Comparison of ENCODE assay signal across 10 cellular contexts in genomic region chr10:132517951-132518521, GRCh38. TPM values are rescaled to one million over a fixed set of nuclear protein-coding genes. Genes with fewer than 3 reads are reported as not detected.
DNase-seq lines count a peak whose midpoint lies in the region; ATAC-seq and TF ChIP-seq lines count a peak whose summit lies in the region.
"Had no signal": no experiment of that assay in that cellular context is flagged by ENCODE, and none has a peak within 500 bp of the region (broad histone marks: within the 10 kb centered on the region; RNA-seq: fewer than 3 reads in every experiment).

No MANE protein-coding gene starts in this region.

- H3K9me3 Mint-ChIP-seq in HFFc6, result peaks cover 3% of the 10 kb centered on the region; the same call in 1 of the 2 replicates

- TF ChIP-seq CTCF in HFFc6 (IDR thresholded peaks at IDR 0.05) (no peak), coronary artery (IDR thresholded peaks at IDR 0.05) (no peak), right lobe of liver (IDR thresholded peaks at IDR 0.05) (no peak), stomach (IDR thresholded peaks at IDR 0.05) (no peak)

- H3K4me3 ChIP-seq in coronary artery (peak overlapping the region; percentile 51), right lobe of liver (peak overlapping the region in 1 of 3 donors; percentile 34), stomach (peak overlapping the region in 1 of 4 donors; percentile 9)

- no peak for DNase-seq in HFFc6
- peak; percentile 66 for DNase-seq in coronary artery (ENCODE audit: low spot score)
- DNase-seq in right lobe of liver, result peak in 2 of 3 donors; percentile 48 to 56
- DNase-seq in stomach, result no peak
- no peak for DNase-seq in cerebellum (ENCODE audit: low spot score)
- no peak for DNase-seq in effector CD8-positive, alpha-beta T cell (lab: John Stamatoyannopoulos, UW)
- no peak for DNase-seq in nucleus accumbens (lab: John Stamatoyannopoulos, UW)
- DNase-seq: DND-41 had no signal

- no peak for ATAC-seq in right lobe of liver
- ATAC-seq in HG02938 (IDR thresholded peaks at IDR 0.05; ENCODE audit: unreplicated experiment), result no peak
- ATAC-seq: T-helper 17 cell had no signal

- peak overlapping the region; percentile 97 for H3K27ac Mint-ChIP-seq in HFFc6
- H3K27ac Mint-ChIP-seq: T-helper 17 cell had no signal

- H3K4me3 Mint-ChIP-seq in HFFc6, result peak overlapping the region; percentile 73
- H3K4me3 Mint-ChIP-seq: T-helper 17 cell had no signal

- H3K27me3 Mint-ChIP-seq in HFFc6 (ENCODE audit: insufficient read depth), result peaks cover 2% of the 10 kb centered on the region

- no peaks in the 10 kb centered on the region for H3K36me3 Mint-ChIP-seq in HFFc6 (ENCODE audit: low read depth)

- H3K27ac ChIP-seq in coronary artery, result peak overlapping the region; percentile 76 to 95
- H3K27ac ChIP-seq in right lobe of liver, result peak overlapping the region; percentile 58 to 89 (median 87)
- H3K27ac ChIP-seq in stomach, result peak overlapping the region; percentile 71 to 91 (median 88)

- H3K9me3 ChIP-seq in right lobe of liver, result no peaks in the 10 kb centered on the region
- no peaks in the 10 kb centered on the region for H3K9me3 ChIP-seq in stomach

- H3K4me1 ChIP-seq in right lobe of liver (peaks cover 3 to 33% (median 17%) of the 10 kb centered on the region in 4 donors), stomach (peaks cover 45 to 65% (median 56%) of the 10 kb centered on the region in 4 donors)

- intact Hi-C loops in right lobe of liver (cut with DNase I) (no loop called here), stomach (cut with DNase I; ENCODE audit: low total_unique reads) (no loop called here)

- TF ChIP-seq EP300 in stomach (IDR thresholded peaks at IDR 0.05), result no peak

- 90% methylated on average over 2 of the region's 16 CpGs for whole genome bisulfite sequencing in right lobe of liver (ENCODE audit: insufficient coverage, low coverage, low lambda C conversion rate, missing lambda C conversion rate)
- WGBS in stomach, 5 donors, result 29 to 54% (median 52%) methylated on average over 12 to 16 of the region's 16 CpGs

- TF ChIP-seq POLR2A in right lobe of liver (IDR thresholded peaks at IDR 0.05) (no peak), stomach (IDR thresholded peaks at IDR 0.05) (no peak)

- peaks cover 48% of the 10 kb centered on the region for H3K4me1 Mint-ChIP-seq in HFFc6 (ENCODE audit: low read depth)
- H3K4me1 Mint-ChIP-seq: T-helper 17 cell had no signal

- no peaks in the 10 kb centered on the region for H3K36me3 ChIP-seq in right lobe of liver
- H3K36me3 ChIP-seq in stomach, result no peaks in the 10 kb centered on the region

- H3K27me3 ChIP-seq in right lobe of liver (no peaks in the 10 kb centered on the region), stomach (no peaks in the 10 kb centered on the region)

RNA-seq across cellular contexts. Expression of gene INPP5A, which starts 19.6 kb away (rescaled TPM):
- 10 to 100 TPM; 58.9 to 64.6 (median 63.8) TPM for total RNA-seq in HFFc6 (2021; fragmentation: NEBNext Ultra II Directional; extraction: Animal tissue kit (Norgen Biotek cat#: 25700))
- total RNA-seq in right lobe of liver (10 to 100 TPM; 12.5 to 24.6 (median 16.9) TPM), stomach (10 to 100 TPM; 30.4 to 72.3 (median 50.6) TPM), cerebellum (18.7 TPM)
- 10 to 100 TPM; 17.2 to 22.1 (median 21.8) TPM for polyA plus RNA-seq in stomach

Comparison
In these comparisons a context has a peak if more than half of its experiments do, and no peak if none do; other contexts are left out.
1. DNase-seq: peak in coronary artery (single experiment) and right lobe of liver (2 of 3); none in HFFc6 (single experiment), stomach (single experiment), cerebellum (single experiment), effector CD8-positive, alpha-beta T cell (single experiment) and nucleus accumbens (0 of 56).
2. Peak in every context shown above with its lines, with median percentiles within 50 percentile points of each other: H3K27ac ChIP-seq.